In the genomic region with DNA sequence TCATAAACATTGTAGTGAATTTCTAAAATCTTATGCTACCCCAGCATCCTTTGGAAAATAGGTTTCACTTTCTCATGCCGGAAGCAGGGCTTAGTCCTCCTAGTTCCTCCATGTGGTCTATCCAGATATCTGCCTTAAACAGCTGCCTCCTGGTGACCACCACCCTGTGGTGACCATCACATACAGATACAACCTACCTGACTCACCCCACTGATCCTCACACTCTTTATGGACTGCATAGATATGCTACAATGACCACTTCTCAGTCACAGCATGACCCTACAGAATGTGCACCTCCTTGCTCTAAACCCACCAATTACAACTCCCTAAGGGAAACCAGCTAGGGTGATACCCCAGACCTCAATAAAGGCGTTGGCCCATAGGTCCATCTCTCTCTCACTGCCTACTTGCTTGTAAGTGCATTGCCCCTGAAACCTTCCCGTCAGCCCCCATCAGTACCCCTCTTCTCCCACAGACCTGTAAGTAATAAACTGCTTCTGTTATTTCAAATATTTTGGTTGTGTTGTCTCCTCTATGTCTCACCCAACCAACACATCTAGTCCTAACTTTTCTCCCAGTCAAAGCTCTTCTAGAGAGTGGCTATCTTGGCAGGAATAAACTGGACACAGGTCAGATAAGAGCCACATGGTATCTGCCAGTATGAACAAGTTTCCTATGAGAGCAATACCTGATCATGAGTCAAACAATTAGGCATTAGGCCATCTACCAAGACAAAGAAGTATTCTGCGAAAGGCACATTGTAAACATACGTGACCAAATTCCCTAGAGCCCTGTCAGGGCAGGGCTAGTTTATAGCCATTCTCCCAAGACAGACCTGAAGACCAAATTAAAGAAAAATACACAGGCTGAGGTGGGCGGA, we compare ENCODE assay signal across 21 cellular contexts.
"Had no signal": no experiment of that assay in that cellular context is flagged by ENCODE, and none has a peak within 500 bp of the region (broad histone marks: within the 10 kb centered on the region; RNA-seq: fewer than 3 reads in every experiment).

No MANE protein-coding gene starts in this region.

- H3K4me1 ChIP-seq: adrenal gland, lower lobe of right lung, sigmoid colon, upper lobe of right lung had no signal

- H3K27ac Mint-ChIP-seq: activated naive CD4-positive, alpha-beta T cell treated with anti-CD3 and anti-CD28 coated beads, Interleukin-2, amount 50 U/mL, for 72 hours; activated T-helper 1 cell treated with anti-CD3 and anti-CD28 coated beads, Interleukin-12 subunit alpha, Interleukin-12 subunit beta, Interleukin-2, Interleukin-4 antibody, amounts not matched to agents 30 ng/mL and 10 ng/mL and 1 ng/mL, durations not matched to agents 14 hours and 24 hours and 36 hours; nephron progenitor cell; stimulated activated naive B cell treated with anti-CD40 and anti-IgM and Interleukin-4, amounts not matched to agents 10 μg/mL and 1 μg/mL and 100 μg/mL, for 72 hours had no signal

- H3K4me3 ChIP-seq: adrenal gland, lower lobe of right lung, sigmoid colon, thoracic aorta, upper lobe of right lung had no signal

- H3K27me3 ChIP-seq: adrenal gland, sigmoid colon, upper lobe of right lung had no signal

- H3K9me3 ChIP-seq: adrenal gland, lower lobe of right lung, sigmoid colon, thoracic aorta, upper lobe of right lung had no signal

- H3K36me3 ChIP-seq: adrenal gland, lower lobe of right lung, sigmoid colon, thoracic aorta, upper lobe of right lung had no signal

- H3K4me3 Mint-ChIP-seq: activated T-helper 1 cell treated with anti-CD3 and anti-CD28 coated beads, Interleukin-12 subunit alpha, Interleukin-12 subunit beta, Interleukin-2, Interleukin-4 antibody, amounts not matched to agents 30 ng/mL and 10 ng/mL and 1 ng/mL, durations not matched to agents 14 hours and 24 hours and 36 hours; nephron progenitor cell; stimulated activated naive B cell treated with anti-CD40 and anti-IgM and Interleukin-4, amounts not matched to agents 10 μg/mL and 1 μg/mL and 100 μg/mL, for 72 hours had no signal

- H3K36me3 Mint-ChIP-seq: activated naive CD4-positive, alpha-beta T cell treated with anti-CD3 and anti-CD28 coated beads, Interleukin-2, amount 50 U/mL, for 72 hours had no signal

- H3K27ac ChIP-seq: adrenal gland, lower lobe of right lung, sigmoid colon, thoracic aorta, upper lobe of right lung, VCaP had no signal

- H3K9me3 Mint-ChIP-seq: activated T-helper 1 cell treated with anti-CD3 and anti-CD28 coated beads, Interleukin-12 subunit alpha, Interleukin-12 subunit beta, Interleukin-2, Interleukin-4 antibody, amounts not matched to agents 30 ng/mL and 10 ng/mL and 1 ng/mL, durations not matched to agents 14 hours and 24 hours and 36 hours had no signal

- DNase-seq: activated CD4-positive, alpha-beta T cell treated with anti-CD3 and anti-CD28 coated beads for 1 hour; activated gamma-delta T cell treated with Interleukin-2 at 50 U/mL for 16 hours; adrenal gland; effector CD4-positive, alpha-beta T cell; foreskin melanocyte; glutamatergic neuron; hypothalamus; islet precursor cell; lower lobe of right lung; nephron progenitor cell; occipital lobe; posterior cingulate gyrus; sigmoid colon; stimulated activated CD4-positive, alpha-beta T cell treated with anti-CD3 and anti-CD28 coated beads, Interleukin-4, amount 100 ng/mL, for 4 hours; stimulated activated naive B cell treated with anti-CD40 and anti-IgM and Interleukin-4, amounts not matched to agents 10 μg/mL and 1 μg/mL and 100 μg/mL, for 72 hours; T1000; upper lobe of right lung had no signal

- H3K4me1 Mint-ChIP-seq: stimulated activated naive B cell treated with anti-CD40 and anti-IgM and Interleukin-4, amounts not matched to agents 10 μg/mL and 1 μg/mL and 100 μg/mL, for 72 hours had no signal

- ATAC-seq: activated naive CD4-positive, alpha-beta T cell treated with anti-CD3 and anti-CD28 coated beads, Interleukin-2, amount 50 U/mL, for 72 hours; lower lobe of right lung; stimulated activated naive B cell treated with anti-CD40 and anti-IgM and Interleukin-4, amounts not matched to agents 10 μg/mL and 1 μg/mL and 100 μg/mL, for 72 hours; upper lobe of right lung had no signal
